8 cellular contexts compared by ENCODE assay signal in genomic region chr18:63237911-63238710, GRCh38.
A peak's percentile ranks its signal among the peaks of the same experiment; 100 is the strongest.
DNase-seq lines count a peak whose midpoint lies in the region; ATAC-seq, FAIRE-seq and TF ChIP-seq lines count a peak whose summit lies in the region.

No MANE protein-coding gene starts in this region.

- H3K9me3 ChIP-seq in HAP-1 (no peaks in the 10 kb centered on the region), astrocyte (ENCODE audit: insufficient read depth, low read depth, low read length) (no peaks in the 10 kb centered on the region), gastrocnemius medialis (no peaks in the 10 kb centered on the region)

- H3K4me2 ChIP-seq in astrocyte (ENCODE audit: low read length) = peak overlapping the region; percentile 79

- in situ Hi-C loops in HAP-1 (cut with MboI; ENCODE audit: low sequenced_read_pairs) (no loop called here), gastrocnemius medialis (cut with MboI; ENCODE audit: low sequenced_read_pairs in 4 of 4) (no loop called here)

- H3K4me1 Mint-ChIP-seq in astrocyte (ENCODE audit: low read depth, unreplicated experiment) = peaks cover 17% of the 10 kb centered on the region

- H3K9me3 Mint-ChIP-seq in astrocyte (ENCODE audit: unreplicated experiment) = no peaks in the 10 kb centered on the region

- peak; percentile 65 for FAIRE-seq in astrocyte (lab: Jason Lieb, UNC)

- no peaks in the 10 kb centered on the region for H4K20me1 ChIP-seq in astrocyte (ENCODE audit: insufficient read depth, low read length)

- DNase-seq in HAP-1 (ENCODE audit: low spot score in 2 of 2) (peak; percentile 57 to 58), astrocyte (ENCODE audit: low read depth) (peak; percentile 93), hepatic stellate cell (ENCODE audit: low spot score) (peak; percentile 76), gastrocnemius medialis (no peak), KG1 (lab: John Stamatoyannopoulos, UW) (no peak), posterior cingulate gyrus (no peak), NCI-H1436 treated with DMSO at 0.1 percent for 48 hours (lab: John Stamatoyannopoulos, UW) (no peak), germinal center (ENCODE audit: low spot score) (no peak)

- H3K27ac Mint-ChIP-seq in astrocyte (ENCODE audit: unreplicated experiment) = peak overlapping the region; percentile 93

- H3K27me3 Mint-ChIP-seq in astrocyte (ENCODE audit: low read depth, unreplicated experiment) = no peaks in the 10 kb centered on the region

- intact Hi-C loops in gastrocnemius medialis (cut with DNase I; ENCODE audit: low total_unique reads) = no loop called here
- intact Hi-C loops in posterior cingulate gyrus (cut with DNase I) = loop anchor here (10.0 kb wide), 1 partner anchor 83 kb away; no protein-coding TSS in a partner anchor

- peak overlapping the region; percentile 63 for H3K9ac ChIP-seq in astrocyte (ENCODE audit: low read length)

- TF ChIP-seq POLR2A in gastrocnemius medialis (IDR thresholded peaks at IDR 0.05) = no peak

- no peaks in the 10 kb centered on the region for H3K36me3 Mint-ChIP-seq in astrocyte (ENCODE audit: low read depth, unreplicated experiment)

- TF ChIP-seq CTCF in astrocyte (IDR thresholded peaks at IDR 0.05; ENCODE audit: insufficient read depth, low read depth, low read length) = no peak
- no peak for TF ChIP-seq CTCF in gastrocnemius medialis (IDR thresholded peaks at IDR 0.05 in 4 of 5, conservative IDR thresholded peaks at IDR 0.05 in 1 of 5)

- H3K27ac ChIP-seq in astrocyte (ENCODE audit: low read depth, low read length) (peak overlapping the region; percentile 80), gastrocnemius medialis (peak overlapping the region; percentile 71 to 81 (median 77))

- H3K4me3 Mint-ChIP-seq in astrocyte (ENCODE audit: unreplicated experiment) = peak overlapping the region; percentile 36

- H3K4me1 ChIP-seq in HAP-1 = peaks cover 18% of the 10 kb centered on the region
- H3K4me1 ChIP-seq in astrocyte (ENCODE audit: insufficient read depth, low read length) = peaks cover 16% of the 10 kb centered on the region
- H3K4me1 ChIP-seq in gastrocnemius medialis = peaks cover 19 to 24% of the 10 kb centered on the region in 2 donors

- no peaks in the 10 kb centered on the region for H3K79me2 ChIP-seq in astrocyte (ENCODE audit: insufficient read depth, low read length)

- H3K36me3 ChIP-seq in HAP-1 (replicated peaks) (no peaks in the 10 kb centered on the region), astrocyte (ENCODE audit: insufficient read depth, low read length) (no peaks in the 10 kb centered on the region), gastrocnemius medialis (no peaks in the 10 kb centered on the region)

- H3K4me3 ChIP-seq in HAP-1 = no peak overlapping the region
- peak overlapping the region; percentile 37 for H3K4me3 ChIP-seq in astrocyte (ENCODE audit: insufficient read depth, low read depth, low read length)
- peak overlapping the region; percentile 16 to 54 (median 25) for H3K4me3 ChIP-seq in gastrocnemius medialis

- H3K27me3 ChIP-seq in HAP-1 (ENCODE audit: low read depth) (no peaks in the 10 kb centered on the region), astrocyte (ENCODE audit: insufficient read depth, low read length) (no peaks in the 10 kb centered on the region), gastrocnemius medialis (no peaks in the 10 kb centered on the region)

- ATAC-seq in gastrocnemius medialis = peak; percentile 80 to 84

- H2AFZ ChIP-seq in astrocyte (ENCODE audit: low read depth, low read length) = peak overlapping the region; percentile 55

Comparison
In these comparisons a context has a peak if more than half of its experiments do, and no peak if none do; other contexts are left out.
1. DNase-seq: peak in HAP-1 (2 of 2), astrocyte (single experiment) and hepatic stellate cell (single experiment); none in gastrocnemius medialis (0 of 2), KG1 (single experiment), posterior cingulate gyrus (0 of 10), NCI-H1436 treated with DMSO at 0.1 percent for 48 hours (single experiment) and germinal center (single experiment).